Comparison of ENCODE assay signal across 1 cellular context in genomic region chr2:199848323-199848722, GRCh38.
TF ChIP-seq lines count a peak whose summit lies in the region.

No MANE protein-coding gene starts in this region.

TF ChIP-seq in GM23338, 12 proteins besides CTCF, POLR2A, EP300 and RAD21 (continued from another document):
- TF ChIP-seq REST (IDR thresholded peaks at IDR 0.05; ENCODE audit: unreplicated experiment) (no peak), ZNF114 (CRISPR knock-in tag; IDR thresholded peaks at IDR 0.05) (no peak), ZNF331 (CRISPR knock-in tag; IDR thresholded peaks at IDR 0.05; ENCODE audit: low read depth) (no peak), POLR2AphosphoS5 (IDR thresholded peaks at IDR 0.05; ENCODE audit: low read depth) (no peak)
